In genomic region chr18:35038029-35038428, GRCh38 we compare ENCODE assay signal across 25 cellular contexts. TPM values are rescaled to one million over a fixed set of nuclear protein-coding genes. Genes with fewer than 3 reads are reported as not detected.
A peak's percentile ranks its signal among the peaks of the same experiment; 100 is the strongest.
DNase-seq lines count a peak whose midpoint lies in the region; ATAC-seq, FAIRE-seq and TF ChIP-seq lines count a peak whose summit lies in the region.
"Had no signal": no experiment of that assay in that cellular context is flagged by ENCODE, and none has a peak within 500 bp of the region (broad histone marks: within the 10 kb centered on the region; RNA-seq: fewer than 3 reads in every experiment).

No MANE protein-coding gene starts in this region.

- H3K4me1 ChIP-seq in BLaER1, result peaks cover 42% of the 10 kb centered on the region
- peaks cover 12 to 24% of the 10 kb centered on the region in 2 experiments for H3K4me1 ChIP-seq in K562 (replicated peaks in 1 of 2; ENCODE audit: control insufficient read depth in 2 of 2, insufficient read depth in 2 of 2, low read length in 2 of 2)
- H3K4me1 ChIP-seq: uterus had no signal

- peak overlapping the region; percentile 79 for H3K4me2 ChIP-seq in BLaER1
- no peak overlapping the region for H3K4me2 ChIP-seq in K562 (ENCODE audit: insufficient read depth, low read length)

- ATAC-seq in K562 (no peak), natural killer cell (peak in 2 of 3 donors; percentile 11 to 17), GM19023 (IDR thresholded peaks at IDR 0.05; ENCODE audit: unreplicated experiment) (no peak)
- ATAC-seq: activated CD8-positive, alpha-beta T cell treated with anti-CD3 and anti-CD28 coated beads, Interleukin-2, amount 10 ng/mL, durations not matched to agents 7 days and 5 days; T-cell had no signal

- intact Hi-C loops in K562 (cut with micrococcal nuclease), result no loop called here
- intact Hi-C loops in natural killer cell (cut with micrococcal nuclease), result no loop called here

- no peaks in the 10 kb centered on the region for H3K36me3 ChIP-seq in BLaER1
- H3K36me3 ChIP-seq in K562 (ENCODE audit: control insufficient read depth, insufficient read depth, low read length), result no peaks in the 10 kb centered on the region
- H3K36me3 ChIP-seq: SJSA1, uterus had no signal

- H3K4me3 Mint-ChIP-seq in natural killer cell, result peak overlapping the region; percentile 73
- H3K4me3 Mint-ChIP-seq: activated CD8-positive, alpha-beta T cell treated with anti-CD3 and anti-CD28 coated beads, Interleukin-2, amount 10 ng/mL, durations not matched to agents 7 days and 5 days; HFFc6; T-cell had no signal

- no peak overlapping the region for H3K4me3 ChIP-seq in BLaER1
- no peak overlapping the region for H3K4me3 ChIP-seq in K562
- H3K4me3 ChIP-seq: SJSA1, skin epidermis, testis, uterus had no signal

- H3K27ac ChIP-seq in BLaER1 (peak overlapping the region; percentile 92), K562 (ENCODE audit: extremely low read depth, low read depth, low read length) (no peak overlapping the region)
- H3K27ac ChIP-seq: SJSA1, testis, uterus had no signal

- no peak for TF ChIP-seq EP300 in K562 (IDR thresholded peaks at IDR 0.05; ENCODE audit: low read length)

- no peak for TF ChIP-seq RAD21 in K562 (CRISPR knock-in tag; conservative IDR thresholded peaks at IDR 0.05 in 1 of 2, IDR thresholded peaks at IDR 0.05 in 1 of 2)

- H3K36me3 Mint-ChIP-seq in natural killer cell, result no peaks in the 10 kb centered on the region
- H3K36me3 Mint-ChIP-seq: T-cell had no signal

- no TSS peak for BruUV-seq in K562 (replicated peaks; lab: Mats Ljungman, UMichigan)

- H3K27me3 ChIP-seq in BLaER1, result no peaks in the 10 kb centered on the region
- no peaks in the 10 kb centered on the region for H3K27me3 ChIP-seq in K562 (ENCODE audit: control insufficient read depth in 2 of 2, insufficient read depth in 2 of 2, low read length in 2 of 2)
- H3K27me3 ChIP-seq: SJSA1, testis, uterus had no signal

- no peak for TF ChIP-seq POLR2A in K562 (conservative IDR thresholded peaks at IDR 0.05)

- peaks cover 18% of the 10 kb centered on the region for H3K79me2 ChIP-seq in K562 (ENCODE audit: control insufficient read depth, insufficient read depth, low read length)

- peaks cover 16% of the 10 kb centered on the region; the same call in 1 of the 2 replicates for H4K20me1 ChIP-seq in BLaER1
- H4K20me1 ChIP-seq in K562 (replicated peaks; ENCODE audit: control insufficient read depth, insufficient read depth, low read length), result no peaks in the 10 kb centered on the region

- FAIRE-seq in GM18507 (lab: Jason Lieb, UNC) (peak; percentile 12), K562 (lab: Jason Lieb, UNC) (no peak)
- FAIRE-seq: kidney, RCC 7860, TTC549 had no signal

- peaks cover 66 to 70% of the 10 kb centered on the region in 2 donors for H3K4me1 Mint-ChIP-seq in natural killer cell

- no peaks in the 10 kb centered on the region for H3K9me3 Mint-ChIP-seq in natural killer cell
- H3K9me3 Mint-ChIP-seq: HFFc6, T-cell had no signal

- peaks cover 0 to 4% of the 10 kb centered on the region in 2 donors for H3K27me3 Mint-ChIP-seq in natural killer cell (ENCODE audit: low read depth in 2 of 2)
- H3K27me3 Mint-ChIP-seq: T-cell had no signal

- peak overlapping the region; percentile 35; the same call in 1 of the 2 replicates for H2AFZ ChIP-seq in K562 (ENCODE audit: low read depth, low read length)

- H3K9ac ChIP-seq in BLaER1, result 0 out of 2 replicates have a peak overlapping the region, but pooled peaks have one; percentile 75
- H3K9ac ChIP-seq in K562 (ENCODE audit: insufficient read depth in 1 of 2, low read depth in 2 of 2, low read length in 2 of 2), result no peak overlapping the region

- in situ Hi-C loops in K562 (cut with MboI), result no loop called here

- TF ChIP-seq CTCF in K562 (IDR thresholded peaks at IDR 0.05 in 2 of 3, conservative IDR thresholded peaks at IDR 0.05 in 1 of 3; ENCODE audit: insufficient read depth in 2 of 3, low read depth in 1 of 3, low read length in 3 of 3) (no peak), natural killer cell (IDR thresholded peaks at IDR 0.05) (no peak)

- peak overlapping the region; percentile 98 to 99 for H3K27ac Mint-ChIP-seq in natural killer cell
- H3K27ac Mint-ChIP-seq: activated CD8-positive, alpha-beta T cell treated with anti-CD3 and anti-CD28 coated beads, Interleukin-2, amount 10 ng/mL, durations not matched to agents 7 days and 5 days; HFFc6 had no signal

- no peaks in the 10 kb centered on the region for H3K9me1 ChIP-seq in K562 (ENCODE audit: control insufficient read depth, insufficient read depth, low read length)

- DNase-seq in GM18507 (ENCODE audit: extremely low spot score, insufficient read length, low read depth) (no peak), K562 (ENCODE audit: extremely low read depth in 1 of 4, low spot score in 3 of 4) (no peak), natural killer cell (no peak), NCI-H2081 (lab: John Stamatoyannopoulos, UW) (no peak), RKO (ENCODE audit: low spot score) (no peak), SHP77 (lab: John Stamatoyannopoulos, UW) (no peak)
- DNase-seq: activated CD4-positive, CD25-positive, alpha-beta regulatory T cell treated with anti-CD3 and anti-CD28 coated beads, Interleukin-2, amount 50 U/mL, for 72 hours; activated CD8-positive, alpha-beta T cell treated with anti-CD3 and anti-CD28 coated beads, Interleukin-2, amount 10 ng/mL, durations not matched to agents 7 days and 5 days; activated naive CD4-positive, alpha-beta T cell treated with Interleukin-2 at 50 U/mL for 16 hours; activated T-cell treated with anti-CD3 and anti-CD28 coated beads for 4 hours; HFFc6; kidney; NCI-H1092; NCI-H187 treated with DMSO at 0.1 percent for 48 hours; NCI-H526; stimulated activated CD4-positive, alpha-beta T cell treated with anti-CD3 and anti-CD28 coated beads, Interleukin-1b, Interleukin-23, amount 100 ng/mL, for 48 hours; T-cell; testis; uterus had no signal

- 39% methylated on average over 1 of the region's 1 CpG for WGBS in K562 (ENCODE audit: insufficient coverage, low coverage, missing lambda C conversion rate)

- CTCF ChIA-PET in K562 (lab: Yijun Ruan, JAX; ENCODE audit: low intra/inter-chr PET ratio), result no interaction called here

- POLR2A ChIA-PET in K562 (lab: Yijun Ruan, JAX), result interaction anchor here (1.4 kb wide), 1 partner anchor 8 kb away, joined by 3 read pairs; no protein-coding TSS in a partner anchor

- H3K9me3 ChIP-seq in BLaER1, result no peaks in the 10 kb centered on the region
- no peaks in the 10 kb centered on the region for H3K9me3 ChIP-seq in K562 (replicated peaks; ENCODE audit: control insufficient read depth, insufficient read depth, low read depth, low read length)
- H3K9me3 ChIP-seq: SJSA1, testis, uterus had no signal

TF ChIP-seq in K562, 482 proteins besides CTCF, POLR2A, EP300 and RAD21:
- TF ChIP-seq TBP (optimal IDR thresholded peaks at IDR 0.05; ENCODE audit: low read depth, low read length) (no peak), SPI1 (IDR thresholded peaks at IDR 0.05; ENCODE audit: borderline replicate concordance, low read depth, low read length) (0 out of 2 replicates have a peak, but pooled peaks have one; percentile 8)

RNA-seq across cellular contexts. Expression of gene MAPRE2, which starts 3.2 kb away (rescaled TPM):
- 23.1 and 46.8 TPM in 2 replicates for total RNA-seq in K562 (2011; cell fraction: chromatin; rRNA removed; ENCODE audit: low replicate concordance)
- 19.0 and 23.3 TPM in 2 replicates for total RNA-seq in K562 (2011; cell fraction: nucleolus; rRNA removed)
- total RNA-seq in K562 (2011; cell fraction: nucleoplasm; rRNA removed), result 37.7 and 47.7 TPM in 2 replicates
- total RNA-seq in K562 (2014; rRNA removed), result 32.3 and 61.1 TPM in 2 replicates
- total RNA-seq in K562 (2014; rRNA removed; fragmentation: Illumina TruSeq; extraction: Trizol), result 35.1 and 38.1 TPM in 2 replicates
- total RNA-seq in K562 (2015; rRNA removed; fragmentation: Illumina TruSeq; extraction: Trizol), result 31.1 and 32.6 TPM in 2 replicates
- 46.6 and 47.5 TPM in 2 replicates for total RNA-seq in K562 (2021)
- polyA plus RNA-seq in K562 (2011; rRNA removed), result 56.0 and 66.5 TPM in 2 replicates
- polyA plus RNA-seq in K562 (2011; cell fraction: cytosol; rRNA removed), result 38.4 and 50.6 TPM in 2 replicates
- polyA plus RNA-seq in K562 (2011; cell fraction: nucleus; rRNA removed), result 26.1 and 32.9 TPM in 2 replicates
- polyA plus RNA-seq in K562 (2012), result 36.3 and 50.2 TPM in 2 replicates
- 50.7 and 70.7 TPM in 2 replicates for polyA plus RNA-seq in K562 (2014; fragmentation: Illumina TruSeq; extraction: Trizol)
- polyA plus RNA-seq in K562 (2014; fragmentation: Nextera tagmentation; extraction: Ambion mirVana), result 10 to 100 TPM; 33.6 to 40.7 TPM
- 49.6 and 55.1 TPM in 2 replicates for polyA plus RNA-seq in K562 (2014; rRNA removed)
- 72.7 and 74.0 TPM in 2 replicates for polyA minus RNA-seq in K562 (2011; rRNA and poly(A)+ RNA removed)
- polyA minus RNA-seq in K562 (2011; cell fraction: cytosol; rRNA and poly(A)+ RNA removed), result 32.1 and 37.0 TPM in 2 replicates
- 24.8 and 45.2 TPM in 2 replicates for polyA minus RNA-seq in K562 (2011; cell fraction: nucleus; rRNA and poly(A)+ RNA removed)
- 100 to 1,000 TPM; 159 to 283 (median 207) TPM for total RNA-seq in natural killer cell

Comparison
In these comparisons a context has a peak if more than half of its experiments do, and no peak if none do; other contexts are left out.
1. ATAC-seq: peak in natural killer cell (2 of 3); none in K562 (single experiment) and GM19023 (single experiment).